In genomic region chr11:20754957-20755356, GRCh38 we compare ENCODE assay signal across 12 cellular contexts.
DNase-seq lines count a peak whose midpoint lies in the region; ATAC-seq and TF ChIP-seq lines count a peak whose summit lies in the region.
"Had no signal": no experiment of that assay in that cellular context is flagged by ENCODE, and none has a peak within 500 bp of the region (broad histone marks: within the 10 kb centered on the region; RNA-seq: fewer than 3 reads in every experiment).

No MANE protein-coding gene starts in this region.

- H3K9me3 ChIP-seq in OCI-LY1 (ENCODE audit: low read length): no peaks in the 10 kb centered on the region
- H3K9me3 ChIP-seq: upper lobe of left lung had no signal

- no peak overlapping the region for H2AFZ ChIP-seq in OCI-LY1 (ENCODE audit: low read length)

- no peaks in the 10 kb centered on the region for H3K79me2 ChIP-seq in OCI-LY1 (ENCODE audit: insufficient read depth, low read length)

- DNase-seq in NCI-H345 (lab: John Stamatoyannopoulos, UW) (peak; percentile 39), NCI-H345 treated with DMSO at 0.1 percent for 48 hours (lab: John Stamatoyannopoulos, UW; ENCODE audit: unreplicated experiment) (no peak), HK-2 (ENCODE audit: unreplicated experiment) (peak; percentile 0), kidney tubule cell (ENCODE audit: low spot score) (peak; percentile 22)
- no peak for DNase-seq in stimulated activated CD4-positive, alpha-beta T cell treated with anti-CD3 and anti-CD28 coated beads, Interleukin-12 subunit alpha, Interleukin-12 subunit beta, amount 100 ng/mL, for 4 hours
- DNase-seq: NCI-H446, T1000, upper lobe of left lung had no signal

- H3K9me2 ChIP-seq in OCI-LY1 (ENCODE audit: low read depth, low read length): no peaks in the 10 kb centered on the region

- ATAC-seq in GM21576 (IDR thresholded peaks at IDR 0.05; ENCODE audit: unreplicated experiment) (no peak), HG02678 (IDR thresholded peaks at IDR 0.05; ENCODE audit: unreplicated experiment) (no peak)
- ATAC-seq: sciatic nerve had no signal

- H3K4me2 ChIP-seq in OCI-LY1 (ENCODE audit: low read length): no peak overlapping the region

- no peaks in the 10 kb centered on the region for H3F3A ChIP-seq in OCI-LY1 (ENCODE audit: insufficient read depth, low read length)

- H3K9ac ChIP-seq in OCI-LY1 (ENCODE audit: low read length): no peak overlapping the region

- peak; percentile 48 for TF ChIP-seq CTCF in OCI-LY1 (IDR thresholded peaks at IDR 0.05; ENCODE audit: low read length)

- H3K27ac ChIP-seq in OCI-LY1 (ENCODE audit: low read depth, low read length, poor library complexity, severe bottlenecking): no peak overlapping the region
- H3K27ac ChIP-seq: upper lobe of left lung had no signal

- no peaks in the 10 kb centered on the region for H3K36me3 ChIP-seq in OCI-LY1 (ENCODE audit: insufficient read depth, low read length)
- H3K36me3 ChIP-seq: upper lobe of left lung had no signal

- H3K27me3 ChIP-seq in OCI-LY1 (ENCODE audit: insufficient read depth, low read length): no peaks in the 10 kb centered on the region
- H3K27me3 ChIP-seq: upper lobe of left lung had no signal

- no peak overlapping the region for H3K4me3 ChIP-seq in OCI-LY1 (ENCODE audit: low read depth, low read length, poor library complexity, severe bottlenecking)
- H3K4me3 ChIP-seq: upper lobe of left lung had no signal

- H4K20me1 ChIP-seq in OCI-LY1 (ENCODE audit: insufficient read depth, low read length): no peaks in the 10 kb centered on the region

- H3K4me1 ChIP-seq in OCI-LY1 (ENCODE audit: insufficient read depth, low read length, severe bottlenecking): no peaks in the 10 kb centered on the region
- H3K4me1 ChIP-seq: upper lobe of left lung had no signal

Comparison
In these comparisons a context has a peak if more than half of its experiments do, and no peak if none do; other contexts are left out.
1. DNase-seq: peak in NCI-H345 (single experiment), HK-2 (single experiment) and kidney tubule cell (single experiment); none in NCI-H345 treated with DMSO at 0.1 percent for 48 hours (single experiment) and stimulated activated CD4-positive, alpha-beta T cell treated with anti-CD3 and anti-CD28 coated beads, Interleukin-12 subunit alpha, Interleukin-12 subunit beta, amount 100 ng/mL, for 4 hours (single experiment).